8 cellular contexts compared by ENCODE assay signal in genomic region chr5:154945695-154946301, GRCh38. TPM values are rescaled to one million over a fixed set of nuclear protein-coding genes. Genes with fewer than 3 reads are reported as not detected.
A peak's percentile ranks its signal among the peaks of the same experiment; 100 is the strongest.
DNase-seq lines count a peak whose midpoint lies in the region; ATAC-seq and TF ChIP-seq lines count a peak whose summit lies in the region.

No MANE protein-coding gene starts in this region.

- peak overlapping the region; percentile 7 for H3K9ac ChIP-seq in mesenchymal stem cell (ENCODE audit: low read length)

- H4K8ac ChIP-seq in mesenchymal stem cell (ENCODE audit: low read length), result no peak overlapping the region

- no peak overlapping the region for H2BK120ac ChIP-seq in mesenchymal stem cell (ENCODE audit: low read depth, low read length)

- no peak overlapping the region for H2BK15ac ChIP-seq in mesenchymal stem cell (ENCODE audit: low read depth, poor library complexity, severe bottlenecking)

- intact Hi-C loops in body of pancreas (cut with DNase I), result no loop called here

- CTCF ChIA-PET in BJ (lab: Yijun Ruan, JAX), result interaction anchor here (0.7 to 1.8 kb wide), 6 partner anchors 12 to 201 kb away, joined by 3 to 6 read pairs (median 3); no protein-coding TSS in a partner anchor

- no peak for ATAC-seq in body of pancreas
- ATAC-seq in GM21526 (IDR thresholded peaks at IDR 0.05; ENCODE audit: low FRiP score, unreplicated experiment), result no peak
- ATAC-seq in GM18519 (IDR thresholded peaks at IDR 0.05; ENCODE audit: low FRiP score, unreplicated experiment), result no peak
- ATAC-seq in GM21360 (IDR thresholded peaks at IDR 0.05; ENCODE audit: unreplicated experiment), result no peak

- H3K4me2 ChIP-seq in mesenchymal stem cell (ENCODE audit: low read length, poor library complexity, severe bottlenecking), result no peak overlapping the region

- TF ChIP-seq CTCF in BJ (IDR thresholded peaks at IDR 0.05; ENCODE audit: insufficient read depth, low read depth, low read length) (peak; percentile 55), body of pancreas (IDR thresholded peaks at IDR 0.05) (peak; percentile 36 to 59 (median 52))

- no peak overlapping the region for H2AFZ ChIP-seq in mesenchymal stem cell (ENCODE audit: low read depth, low read length)

- H2AK5ac ChIP-seq in mesenchymal stem cell (ENCODE audit: low read length, severe bottlenecking), result no peak overlapping the region

- no peak overlapping the region for H3K18ac ChIP-seq in mesenchymal stem cell (ENCODE audit: low read depth in 1 of 2, low read length in 2 of 2)

- no peak overlapping the region for H3K4me3 ChIP-seq in BJ (ENCODE audit: low read depth, low read length)
- H3K4me3 ChIP-seq in body of pancreas, result no peak overlapping the region
- H3K4me3 ChIP-seq in mesenchymal stem cell (ENCODE audit: insufficient read depth in 1 of 2, low read depth in 1 of 2, low read length in 2 of 2), result no peak overlapping the region

- no peak overlapping the region for H3K4me3 Mint-ChIP-seq in immature natural killer cell

- no peak overlapping the region for H3K23ac ChIP-seq in mesenchymal stem cell (ENCODE audit: low read length in 2 of 2)

- H3K4ac ChIP-seq in mesenchymal stem cell (ENCODE audit: low read depth in 1 of 2, low read length in 2 of 2), result no peak overlapping the region

- H3K14ac ChIP-seq in mesenchymal stem cell (ENCODE audit: low read length in 2 of 2), result no peak overlapping the region

- H3K4me1 ChIP-seq in body of pancreas, result peaks cover 18% of the 10 kb centered on the region
- H3K4me1 ChIP-seq in mesenchymal stem cell (ENCODE audit: control insufficient read depth, insufficient read depth, low read depth, low read length), result peaks cover 2% of the 10 kb centered on the region

- POLR2A ChIA-PET in BJ (lab: Charles Lee), result interaction anchor here (0.6 kb wide), 1 partner anchor 118 kb away, joined by 4 read pairs; no protein-coding TSS in a partner anchor

- H3K27ac ChIP-seq in body of pancreas (no peak overlapping the region), mesenchymal stem cell (ENCODE audit: low read length, poor library complexity, severe bottlenecking) (no peak overlapping the region)

- 82 to 83% methylated on average over 2 of the region's 2 CpGs for WGBS in body of pancreas, 2 donors
- WGBS in mesenchymal stem cell, result 100% methylated on average over 2 of the region's 2 CpGs

- TF ChIP-seq POLR2A in body of pancreas (IDR thresholded peaks at IDR 0.05), result no peak

- no peak overlapping the region for H2BK12ac ChIP-seq in mesenchymal stem cell (ENCODE audit: low read length in 2 of 2)

- H3K9me3 ChIP-seq in body of pancreas (no peaks in the 10 kb centered on the region), mesenchymal stem cell (ENCODE audit: control insufficient read depth, low read length) (no peaks in the 10 kb centered on the region)

- peaks cover 17% of the 10 kb centered on the region for H3K79me1 ChIP-seq in mesenchymal stem cell (replicated peaks; ENCODE audit: low read length, poor library complexity, severe bottlenecking)

- no peak overlapping the region for H2BK5ac ChIP-seq in mesenchymal stem cell (ENCODE audit: low read depth, low read length, poor library complexity, severe bottlenecking)

- H3K27me3 Mint-ChIP-seq in immature natural killer cell (ENCODE audit: low read depth in 3 of 3), result peaks cover 4 to 7% (median 5%) of the 10 kb centered on the region in 3 donors

- no peaks in the 10 kb centered on the region for H3K27me3 ChIP-seq in BJ (ENCODE audit: control insufficient read depth, insufficient read depth, low read length)
- no peaks in the 10 kb centered on the region for H3K27me3 ChIP-seq in body of pancreas
- no peaks in the 10 kb centered on the region for H3K27me3 ChIP-seq in mesenchymal stem cell (ENCODE audit: control insufficient read depth in 1 of 2, insufficient read depth in 1 of 2, low read length in 2 of 2)

- no peaks in the 10 kb centered on the region for H3K36me3 Mint-ChIP-seq in immature natural killer cell

- H4K91ac ChIP-seq in mesenchymal stem cell (ENCODE audit: low read length), result no peak overlapping the region

- H3K27ac Mint-ChIP-seq in immature natural killer cell, result no peak overlapping the region

- DNase-seq in BJ (ENCODE audit: low read depth) (no peak), HCEC 1CT (peak; percentile 21), body of pancreas (no peak), mesenchymal stem cell (peak; percentile 34), immature natural killer cell (no peak)

- H3K4me1 Mint-ChIP-seq in immature natural killer cell, result peaks cover 41 to 60% of the 10 kb centered on the region in 2 donors

- H3K36me3 ChIP-seq in BJ (ENCODE audit: control insufficient read depth, insufficient read depth, low read length), result no peaks in the 10 kb centered on the region
- no peaks in the 10 kb centered on the region for H3K36me3 ChIP-seq in body of pancreas (replicated peaks in 1 of 2; ENCODE audit: insufficient read depth in 1 of 2, low read depth in 2 of 2)
- H3K36me3 ChIP-seq in mesenchymal stem cell (ENCODE audit: control insufficient read depth in 1 of 2, insufficient read depth in 2 of 2, low read depth in 1 of 2, low read length in 2 of 2), result peaks cover 0 to 15% of the 10 kb centered on the region in 2 experiments

- H3K9me3 Mint-ChIP-seq in immature natural killer cell, result no peaks in the 10 kb centered on the region

RNA-seq across cellular contexts. Expression of gene MRPL22, which starts 4.9 kb away (rescaled TPM):
- 32.0 and 40.8 TPM in 2 replicates for polyA plus RNA-seq in BJ (2011; rRNA removed)
- polyA minus RNA-seq in BJ (2011; rRNA and poly(A)+ RNA removed), result 15.6 and 18.8 TPM in 2 replicates
- total RNA-seq in body of pancreas, result 10 to 100 TPM in 1 of 2 donors, 1 to 10 TPM in 1; 3.9 to 18.5 TPM
- 62.9 TPM for polyA plus RNA-seq in mesenchymal stem cell (2013, experiment 1 of 2)
- 66.6 TPM for polyA plus RNA-seq in mesenchymal stem cell (2013, experiment 2 of 2)
- polyA plus RNA-seq in immature natural killer cell, result 10 to 100 TPM; 79.7 to 98.9 (median 92.1) TPM

RNA-seq across cellular contexts. Expression of gene GEMIN5, which starts 7.8 kb away (rescaled TPM):
- polyA plus RNA-seq in BJ (2011; rRNA removed) (7.5 and 7.8 TPM in 2 replicates), immature natural killer cell (10 to 100 TPM in 1 of 3 donors, 1 to 10 TPM in 2; 1.3 to 10.2 (median 3.6) TPM)
- polyA minus RNA-seq in BJ (2011; rRNA and poly(A)+ RNA removed), result 9.4 and 9.5 TPM in 2 replicates
- 1 to 10 TPM; 5.7 to 8.2 TPM for total RNA-seq in body of pancreas
- 3.5 TPM for polyA plus RNA-seq in mesenchymal stem cell (2013, experiment 1 of 2)
- polyA plus RNA-seq in mesenchymal stem cell (2013, experiment 2 of 2), result 3.6 TPM

Comparison
In these comparisons a context has a peak if more than half of its experiments do, and no peak if none do; other contexts are left out.
1. DNase-seq: peak in HCEC 1CT (single experiment) and mesenchymal stem cell (single experiment); none in BJ (single experiment), body of pancreas (0 of 4) and immature natural killer cell (0 of 3).